8 cellular contexts compared by ENCODE assay signal in genomic region chrX:51459125-51459524, GRCh38. TPM values are rescaled to one million over a fixed set of nuclear protein-coding genes. Genes with fewer than 3 reads are reported as not detected.
DNase-seq lines count a peak whose midpoint lies in the region; ATAC-seq and TF ChIP-seq lines count a peak whose summit lies in the region.

No MANE protein-coding gene starts in this region.

- no peaks in the 10 kb centered on the region for H3K9me3 Mint-ChIP-seq in activated CD4-positive, alpha-beta memory T cell treated with anti-CD3 and anti-CD28 coated beads for 36 hours

- DNase-seq in AG04450 (ENCODE audit: low read depth, low spot score) (no peak), GM06990 (ENCODE audit: extremely low read depth, insufficient read length) (no peak), RKO (ENCODE audit: low spot score) (peak; percentile 62), fibroblast of villous mesenchyme (ENCODE audit: low read depth) (peak; percentile 11), amygdala (lab: John Stamatoyannopoulos, UW) (no peak)
- DNase-seq in activated CD4-positive, alpha-beta memory T cell treated with anti-CD3 and anti-CD28 coated beads for 36 hours: no peak
- no peak for DNase-seq in effector CD4-positive, alpha-beta T cell

- H3K27me3 ChIP-seq in AG04450 (ENCODE audit: control insufficient read depth, insufficient read depth, low read length) (peaks cover 2% of the 10 kb centered on the region), GM06990 (replicated peaks; ENCODE audit: control insufficient read depth, insufficient read depth, low read length) (no peaks in the 10 kb centered on the region)

- H3K27me3 Mint-ChIP-seq in activated CD4-positive, alpha-beta memory T cell treated with anti-CD3 and anti-CD28 coated beads for 36 hours: no peaks in the 10 kb centered on the region

- no peak overlapping the region for H3K27ac Mint-ChIP-seq in activated CD4-positive, alpha-beta memory T cell treated with anti-CD3 and anti-CD28 coated beads for 36 hours

- CTCF ChIA-PET in AG04450 (lab: Charles Lee): interaction anchor here (0.7 to 3.7 kb wide), 7 partner anchors 10 to 892 kb away, joined by 3 to 36 read pairs (median 17); no protein-coding TSS in a partner anchor
- CTCF ChIA-PET in activated CD4-positive, alpha-beta memory T cell treated with anti-CD3 and anti-CD28 coated beads for 36 hours (lab: Charles Lee): interaction anchor here (0.8 to 3.7 kb wide), 12 partner anchors 11 to 324 kb away, joined by 3 to 50 read pairs (median 4); no protein-coding TSS in a partner anchor

- POLR2A ChIA-PET in AG04450 (lab: Yijun Ruan, JAX): no interaction called here
- POLR2A ChIA-PET in activated CD4-positive, alpha-beta memory T cell treated with anti-CD3 and anti-CD28 coated beads for 36 hours (lab: Charles Lee): no interaction called here

- no peaks in the 10 kb centered on the region for H3K36me3 Mint-ChIP-seq in activated CD4-positive, alpha-beta memory T cell treated with anti-CD3 and anti-CD28 coated beads for 36 hours

- ATAC-seq in GM21825 (IDR thresholded peaks at IDR 0.05; ENCODE audit: unreplicated experiment): no peak

- TF ChIP-seq CTCF in AG04450 (IDR thresholded peaks at IDR 0.05; ENCODE audit: low read depth, low read length) (peak; percentile 25), GM06990 (IDR thresholded peaks at IDR 0.05; ENCODE audit: insufficient read depth, low read length, poor library complexity, severe bottlenecking) (peak; percentile 56), fibroblast of villous mesenchyme (IDR thresholded peaks at IDR 0.05; ENCODE audit: insufficient read depth, low read depth, low read length) (peak; percentile 45)

- intact Hi-C loops in activated CD4-positive, alpha-beta memory T cell treated with anti-CD3 and anti-CD28 coated beads for 36 hours (cut with micrococcal nuclease): no loop called here

- no peak overlapping the region for H3K27ac ChIP-seq in AG04450 (ENCODE audit: low read depth, low read length)

- H3K4me1 Mint-ChIP-seq in activated CD4-positive, alpha-beta memory T cell treated with anti-CD3 and anti-CD28 coated beads for 36 hours (ENCODE audit: low read depth): no peaks in the 10 kb centered on the region

- H3K4me3 ChIP-seq in AG04450 (ENCODE audit: low read depth, low read length) (no peak overlapping the region), GM06990 (replicated peaks; ENCODE audit: low read depth, low read length) (no peak overlapping the region), fibroblast of villous mesenchyme (ENCODE audit: low read depth, low read length) (no peak overlapping the region)

- H3K36me3 ChIP-seq in GM06990 (ENCODE audit: control insufficient read depth, insufficient read depth, low read length): no peaks in the 10 kb centered on the region

- H3K9me3 ChIP-seq in AG04450 (ENCODE audit: control insufficient read depth, insufficient read depth, low read length): no peaks in the 10 kb centered on the region

- H3K4me3 Mint-ChIP-seq in activated CD4-positive, alpha-beta memory T cell treated with anti-CD3 and anti-CD28 coated beads for 36 hours: no peak overlapping the region

RNA-seq across cellular contexts. Expression of gene NUDT11, which starts 37.3 kb away (rescaled TPM):
- 17.4 and 20.2 TPM in 2 replicates for polyA plus RNA-seq in AG04450 (2011; rRNA removed)
- polyA minus RNA-seq in AG04450 (2011; rRNA and poly(A)+ RNA removed): 6.0 and 10.2 TPM in 2 replicates
- total RNA-seq in fibroblast of villous mesenchyme: 7.4 and 12.1 TPM in 2 replicates
- 1 to 10 TPM; 2.6 to 2.8 TPM for total RNA-seq in activated CD4-positive, alpha-beta memory T cell treated with anti-CD3 and anti-CD28 coated beads for 36 hours

Comparison
In these comparisons a context has a peak if more than half of its experiments do, and no peak if none do; other contexts are left out.
1. DNase-seq: peak in RKO (single experiment) and fibroblast of villous mesenchyme (single experiment); none in AG04450 (single experiment), GM06990 (single experiment), activated CD4-positive, alpha-beta memory T cell treated with anti-CD3 and anti-CD28 coated beads for 36 hours (single experiment), effector CD4-positive, alpha-beta T cell (single experiment) and amygdala (0 of 56).
2. Peak in every context shown above with its lines, with median percentiles within 50 percentile points of each other: CTCF ChIP-seq.